Comparison of ENCODE assay signal across 1 cellular context in genomic region chr20:51767018-51767866, GRCh38.
TF ChIP-seq lines count a peak whose summit lies in the region.

No MANE protein-coding gene starts in this region.

TF ChIP-seq in HEK293, 187 proteins besides CTCF, POLR2A, EP300 and RAD21 (continued from another document and continues in another):
- TF ChIP-seq INSM2 (tag by site-specific recombination; IDR thresholded peaks at IDR 0.05) (no peak), OSR2 (tag by site-specific recombination; IDR thresholded peaks at IDR 0.05) (no peak), ZNF777 (tag by site-specific recombination; IDR thresholded peaks at IDR 0.05; ENCODE audit: borderline replicate concordance) (0 out of 2 replicates have a peak, but pooled peaks have one; percentile 56), ATF2 (tag by site-specific recombination; IDR thresholded peaks at IDR 0.05; ENCODE audit: low read depth) (no peak), ZNF549 (tag by site-specific recombination; IDR thresholded peaks at IDR 0.05) (no peak), ZNF354C (tag by site-specific recombination; IDR thresholded peaks at IDR 0.05; ENCODE audit: borderline replicate concordance, low read depth) (no peak), KLF17 (tag by site-specific recombination; IDR thresholded peaks at IDR 0.05) (no peak; the same call in 1 of the 2 replicates), PRDM2 (tag by site-specific recombination; IDR thresholded peaks at IDR 0.05; ENCODE audit: borderline replicate concordance) (no peak), ZNF302 (tag by site-specific recombination; IDR thresholded peaks at IDR 0.05; ENCODE audit: low read depth) (no peak), SP2 (tag by site-specific recombination; IDR thresholded peaks at IDR 0.05) (peak; percentile 54), TRIM28 (IDR thresholded peaks at IDR 0.05; ENCODE audit: borderline replicate concordance, low read length) (no peak), REST (tag by site-specific recombination; IDR thresholded peaks at IDR 0.05) (no peak), ZBTB6 (tag by site-specific recombination; IDR thresholded peaks at IDR 0.05) (no peak), ZNF404 (tag by site-specific recombination; IDR thresholded peaks at IDR 0.05) (no peak), ZNF518A (tag by site-specific recombination; conservative IDR thresholded peaks at IDR 0.05; ENCODE audit: low read depth) (no peak), ZNF449 (tag by site-specific recombination; IDR thresholded peaks at IDR 0.05) (no peak), ZNF664 (tag by site-specific recombination; IDR thresholded peaks at IDR 0.05) (no peak), PATZ1 (tag by site-specific recombination; IDR thresholded peaks at IDR 0.05) (peak; percentile 79), ZNF311 (tag by site-specific recombination; IDR thresholded peaks at IDR 0.05; ENCODE audit: borderline replicate concordance) (no peak), ZNF362 (tag by site-specific recombination; IDR thresholded peaks at IDR 0.05) (no peak), BCL11A (tag by site-specific recombination; IDR thresholded peaks at IDR 0.05; ENCODE audit: low read depth) (no peak), ZNF2 (tag by site-specific recombination; IDR thresholded peaks at IDR 0.05) (no peak), ZNF114 (tag by site-specific recombination; IDR thresholded peaks at IDR 0.05) (no peak), ZNF391 (tag by site-specific recombination; IDR thresholded peaks at IDR 0.05; ENCODE audit: borderline replicate concordance, low read depth) (no peak), ZNF558 (tag by site-specific recombination; IDR thresholded peaks at IDR 0.05) (no peak), ZNF274 (IDR thresholded peaks at IDR 0.05; ENCODE audit: low read length) (no peak), ZNF274 (tag by site-specific recombination; IDR thresholded peaks at IDR 0.05; ENCODE audit: borderline replicate concordance) (no peak)
